26 cellular contexts compared by ENCODE assay signal in the genomic region with DNA sequence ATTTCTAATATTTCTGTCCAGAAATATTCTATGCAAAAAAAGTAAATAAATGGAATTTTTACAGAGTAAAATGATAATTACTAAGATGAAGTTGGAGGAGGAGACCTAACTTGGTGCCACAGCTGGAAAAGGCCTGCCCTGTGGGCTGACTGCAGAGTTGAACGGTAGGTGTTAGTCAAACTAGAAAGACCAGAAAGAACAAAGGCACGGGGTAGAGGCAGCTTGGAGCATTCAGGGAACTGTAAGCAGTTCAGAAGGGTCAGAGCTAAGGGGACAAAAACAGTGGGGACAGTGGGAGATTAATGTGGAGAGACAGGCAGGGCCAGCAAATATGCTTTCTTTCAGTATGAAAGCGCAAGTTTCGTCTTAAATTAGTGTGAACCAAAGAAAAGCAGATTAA. TPM values are rescaled to one million over a fixed set of nuclear protein-coding genes. Genes with fewer than 3 reads are reported as not detected.
DNase-seq lines count a peak whose midpoint lies in the region; ATAC-seq and TF ChIP-seq lines count a peak whose summit lies in the region.
"Had no signal": no experiment of that assay in that cellular context is flagged by ENCODE, and none has a peak within 500 bp of the region (broad histone marks: within the 10 kb centered on the region; RNA-seq: fewer than 3 reads in every experiment).

No MANE protein-coding gene starts in this region.

- peaks cover 12% of the 10 kb centered on the region for H3K36me3 Mint-ChIP-seq in activated T-helper 1 cell treated with anti-CD3 and anti-CD28 coated beads, Interleukin-12 subunit alpha, Interleukin-12 subunit beta, Interleukin-2, Interleukin-4 antibody, amounts not matched to agents 30 ng/mL and 10 ng/mL and 1 ng/mL, durations not matched to agents 14 hours and 24 hours and 36 hours (ENCODE audit: low read depth)
- peaks cover 4% of the 10 kb centered on the region for H3K36me3 Mint-ChIP-seq in nephron (ENCODE audit: low read depth)
- H3K36me3 Mint-ChIP-seq: CD8-positive, alpha-beta memory T cell; naive thymus-derived CD8-positive, alpha-beta T cell had no signal

- H3K4me1 Mint-ChIP-seq in activated T-helper 1 cell treated with anti-CD3 and anti-CD28 coated beads, Interleukin-12 subunit alpha, Interleukin-12 subunit beta, Interleukin-2, Interleukin-4 antibody, amounts not matched to agents 30 ng/mL and 10 ng/mL and 1 ng/mL, durations not matched to agents 14 hours and 24 hours and 36 hours (ENCODE audit: low read depth): peaks cover 57% of the 10 kb centered on the region
- H3K4me1 Mint-ChIP-seq in nephron: peaks cover 29% of the 10 kb centered on the region
- H3K4me1 Mint-ChIP-seq: CD8-positive, alpha-beta memory T cell had no signal

- ATAC-seq in GM18505 (IDR thresholded peaks at IDR 0.05; ENCODE audit: unreplicated experiment) (no peak), GM18870 (IDR thresholded peaks at IDR 0.05; ENCODE audit: unreplicated experiment) (no peak)
- ATAC-seq: esophagus mucosa; naive thymus-derived CD8-positive, alpha-beta T cell; upper lobe of right lung had no signal

- peak; percentile 6 for DNase-seq in activated CD4-positive, alpha-beta T cell treated with anti-CD3 and anti-CD28 coated beads for 48 hours
- no peak for DNase-seq in activated CD4-positive, alpha-beta T cell treated with anti-CD3 and anti-CD28 coated beads for 4 hours
- peak; percentile 4 for DNase-seq in GM12865 (ENCODE audit: low read depth)
- no peak for DNase-seq in activated T-helper 1 cell treated with anti-CD3 and anti-CD28 coated beads, Interleukin-12 subunit alpha, Interleukin-12 subunit beta, Interleukin-2, Interleukin-4 antibody, amounts not matched to agents 30 ng/mL and 10 ng/mL and 1 ng/mL, durations not matched to agents 14 hours and 24 hours and 36 hours (ENCODE audit: low spot score)
- no peak for DNase-seq in HuH-7 (ENCODE audit: low spot score)
- DNase-seq: 8988T; activated CD8-positive, alpha-beta memory T cell treated with anti-CD3 and anti-CD28 coated beads, Interleukin-2, amount 50 U/mL, for 4 hours; AML-193; CD8-positive, alpha-beta memory T cell; DMS53; effector CD8-positive, alpha-beta T cell; HFFc6; IMR-90; naive thymus-derived CD8-positive, alpha-beta T cell; NCI-H1417; NCI-H2107; NCI-H510A; psoas muscle; SK-N-SH; stimulated activated CD4-positive, alpha-beta T cell treated with anti-CD3 and anti-CD28 coated beads, Interleukin-4, amount 100 ng/mL, for 24 hours; upper lobe of right lung had no signal

- H3K27ac Mint-ChIP-seq in activated T-helper 1 cell treated with anti-CD3 and anti-CD28 coated beads, Interleukin-12 subunit alpha, Interleukin-12 subunit beta, Interleukin-2, Interleukin-4 antibody, amounts not matched to agents 30 ng/mL and 10 ng/mL and 1 ng/mL, durations not matched to agents 14 hours and 24 hours and 36 hours: peak overlapping the region; percentile 84
- peak overlapping the region; percentile 4 to 59 (median 7) for H3K27ac Mint-ChIP-seq in nephron
- H3K27ac Mint-ChIP-seq: CD8-positive, alpha-beta memory T cell; HFFc6; naive thymus-derived CD8-positive, alpha-beta T cell had no signal

- intact Hi-C loops in activated T-helper 1 cell treated with anti-CD3 and anti-CD28 coated beads, Interleukin-12 subunit alpha, Interleukin-12 subunit beta, Interleukin-2, Interleukin-4 antibody, amounts not matched to agents 30 ng/mL and 10 ng/mL and 1 ng/mL, durations not matched to agents 14 hours and 24 hours and 36 hours (cut with micrococcal nuclease): loop anchor here (5.0 to 10.0 kb wide), 4 partner anchors 967 to 1585 kb away; no protein-coding TSS in a partner anchor

- no peak for TF ChIP-seq CTCF in GM12865 (IDR thresholded peaks at IDR 0.05; ENCODE audit: insufficient read depth, low read depth, low read length, missing control alignments)
- no peak for TF ChIP-seq CTCF in nephron (IDR thresholded peaks at IDR 0.05; ENCODE audit: unreplicated experiment in 3 of 3)

- H3K4me3 Mint-ChIP-seq in activated T-helper 1 cell treated with anti-CD3 and anti-CD28 coated beads, Interleukin-12 subunit alpha, Interleukin-12 subunit beta, Interleukin-2, Interleukin-4 antibody, amounts not matched to agents 30 ng/mL and 10 ng/mL and 1 ng/mL, durations not matched to agents 14 hours and 24 hours and 36 hours: no peak overlapping the region
- H3K4me3 Mint-ChIP-seq in nephron: no peak overlapping the region
- H3K4me3 Mint-ChIP-seq: CD8-positive, alpha-beta memory T cell; HFFc6; naive thymus-derived CD8-positive, alpha-beta T cell had no signal

- no peaks in the 10 kb centered on the region for H3K27me3 Mint-ChIP-seq in activated T-helper 1 cell treated with anti-CD3 and anti-CD28 coated beads, Interleukin-12 subunit alpha, Interleukin-12 subunit beta, Interleukin-2, Interleukin-4 antibody, amounts not matched to agents 30 ng/mL and 10 ng/mL and 1 ng/mL, durations not matched to agents 14 hours and 24 hours and 36 hours (ENCODE audit: insufficient read depth)
- H3K27me3 Mint-ChIP-seq in nephron (ENCODE audit: low read depth): no peaks in the 10 kb centered on the region

- no peak overlapping the region for H3K4me3 ChIP-seq in GM12865 (ENCODE audit: low read depth, low read length)
- H3K4me3 ChIP-seq: psoas muscle, smooth muscle cell, upper lobe of right lung had no signal

- H3K9me3 Mint-ChIP-seq in activated T-helper 1 cell treated with anti-CD3 and anti-CD28 coated beads, Interleukin-12 subunit alpha, Interleukin-12 subunit beta, Interleukin-2, Interleukin-4 antibody, amounts not matched to agents 30 ng/mL and 10 ng/mL and 1 ng/mL, durations not matched to agents 14 hours and 24 hours and 36 hours: peaks cover 16% of the 10 kb centered on the region
- H3K9me3 Mint-ChIP-seq in nephron: peaks cover 3% of the 10 kb centered on the region
- H3K9me3 Mint-ChIP-seq: HFFc6 had no signal

- no peak for TF ChIP-seq POLR2A in GM18505 (IDR thresholded peaks at IDR 0.05; ENCODE audit: borderline replicate concordance, extremely low read depth, insufficient read depth, insufficient read length)

RNA-seq across cellular contexts. Expression of gene PTPRG, which starts 39.3 kb away (rescaled TPM):
- total RNA-seq in activated T-helper 1 cell treated with anti-CD3 and anti-CD28 coated beads, Interleukin-12 subunit alpha, Interleukin-12 subunit beta, Interleukin-2, Interleukin-4 antibody, amounts not matched to agents 30 ng/mL and 10 ng/mL and 1 ng/mL, durations not matched to agents 14 hours and 24 hours and 36 hours: 3.7 and 4.4 TPM in 2 replicates
- total RNA-seq: CD8-positive, alpha-beta memory T cell; naive thymus-derived CD8-positive, alpha-beta T cell had no signal

Comparison
In these comparisons a context has a peak if more than half of its experiments do, and no peak if none do; other contexts are left out.
1. DNase-seq: peak in activated CD4-positive, alpha-beta T cell treated with anti-CD3 and anti-CD28 coated beads for 48 hours (single experiment) and GM12865 (single experiment); none in activated CD4-positive, alpha-beta T cell treated with anti-CD3 and anti-CD28 coated beads for 4 hours (0 of 2), activated T-helper 1 cell treated with anti-CD3 and anti-CD28 coated beads, Interleukin-12 subunit alpha, Interleukin-12 subunit beta, Interleukin-2, Interleukin-4 antibody, amounts not matched to agents 30 ng/mL and 10 ng/mL and 1 ng/mL, durations not matched to agents 14 hours and 24 hours and 36 hours (single experiment) and HuH-7 (single experiment).